ENCODE assay signal across 23 cellular contexts in genomic region chr14:99484106-99484505, GRCh38.
"Had no signal": no experiment of that assay in that cellular context is flagged by ENCODE, and none has a peak within 500 bp of the region (broad histone marks: within the 10 kb centered on the region; RNA-seq: fewer than 3 reads in every experiment).

No MANE protein-coding gene starts in this region.

- H3K9me3 Mint-ChIP-seq: activated CD4-positive, alpha-beta memory T cell treated with anti-CD3 and anti-CD28 coated beads for 36 hours; endodermal cell; memory B cell; nephron progenitor cell had no signal

- H3K27me3 ChIP-seq: ascending aorta, dorsolateral prefrontal cortex, gastroesophageal sphincter, heart right ventricle, suprapubic skin, upper lobe of right lung had no signal

- H3K4me3 Mint-ChIP-seq: activated CD4-positive, alpha-beta memory T cell treated with anti-CD3 and anti-CD28 coated beads for 36 hours; activated CD8-positive, alpha-beta memory T cell treated with anti-CD3 and anti-CD28 coated beads, Interleukin-2, amount 10 ng/mL, durations not matched to agents 7 days and 5 days; endodermal cell; memory B cell had no signal

- ATAC-seq: activated CD8-positive, alpha-beta memory T cell treated with anti-CD3 and anti-CD28 coated beads, Interleukin-2, amount 10 ng/mL, durations not matched to agents 7 days and 5 days; gastroesophageal sphincter; heart right ventricle; left lobe of liver; right cardiac atrium; stimulated activated naive CD8-positive, alpha-beta T cell treated with anti-CD3 and anti-CD28 coated beads, Interleukin-15, Interleukin-2, amounts not matched to agents 100 U/mL and 50 U/mL, for 24 hours; upper lobe of right lung had no signal

- DNase-seq: activated CD4-positive, alpha-beta memory T cell treated with anti-CD3 and anti-CD28 coated beads for 36 hours; activated CD8-positive, alpha-beta memory T cell treated with anti-CD3 and anti-CD28 coated beads, Interleukin-2, amount 10 ng/mL, durations not matched to agents 7 days and 5 days; activated T-cell treated with anti-CD3 and anti-CD28 coated beads, Interleukin-2, amount 50 U/mL, for 48 hours; dorsolateral prefrontal cortex; endodermal cell; heart right ventricle; islet precursor cell; nephron progenitor cell; right cardiac atrium; SK-N-SH; stimulated activated CD4-positive, alpha-beta T cell treated with anti-CD3 and anti-CD28 coated beads, Interleukin-4, amount 100 ng/mL, for 4 hours; stimulated activated CD8-positive, alpha-beta memory T cell treated with anti-CD3 and anti-CD28 coated beads, Interleukin-4, amount 100 ng/mL, for 48 hours; stimulated activated naive CD8-positive, alpha-beta T cell treated with anti-CD3 and anti-CD28 coated beads, Interleukin-15, Interleukin-2, amounts not matched to agents 100 U/mL and 50 U/mL, for 24 hours; T-helper 1 cell; upper lobe of right lung; WERI-Rb-1 had no signal

- H3K27me3 Mint-ChIP-seq: activated CD4-positive, alpha-beta memory T cell treated with anti-CD3 and anti-CD28 coated beads for 36 hours; activated CD8-positive, alpha-beta memory T cell treated with anti-CD3 and anti-CD28 coated beads, Interleukin-2, amount 10 ng/mL, durations not matched to agents 7 days and 5 days; memory B cell; progenitor cell of endocrine pancreas had no signal

- H3K27ac Mint-ChIP-seq: activated CD4-positive, alpha-beta memory T cell treated with anti-CD3 and anti-CD28 coated beads for 36 hours; activated CD8-positive, alpha-beta memory T cell treated with anti-CD3 and anti-CD28 coated beads, Interleukin-2, amount 10 ng/mL, durations not matched to agents 7 days and 5 days; endodermal cell; memory B cell; nephron progenitor cell; progenitor cell of endocrine pancreas had no signal

- H3K36me3 Mint-ChIP-seq: activated CD4-positive, alpha-beta memory T cell treated with anti-CD3 and anti-CD28 coated beads for 36 hours; activated CD8-positive, alpha-beta memory T cell treated with anti-CD3 and anti-CD28 coated beads, Interleukin-2, amount 10 ng/mL, durations not matched to agents 7 days and 5 days; memory B cell had no signal

- H3K9me3 ChIP-seq: ascending aorta, gastroesophageal sphincter, heart right ventricle, SK-N-SH, suprapubic skin, upper lobe of right lung had no signal

- H3K4me3 ChIP-seq: ascending aorta, dorsolateral prefrontal cortex, gastroesophageal sphincter, heart right ventricle, skin epidermis, suprapubic skin, upper lobe of right lung had no signal

- H3K36me3 ChIP-seq: ascending aorta, gastroesophageal sphincter, heart right ventricle, suprapubic skin, upper lobe of right lung, WERI-Rb-1 had no signal

- H3K27ac ChIP-seq: ascending aorta, dorsolateral prefrontal cortex, gastroesophageal sphincter, heart right ventricle, skin epidermis, suprapubic skin, upper lobe of right lung, WERI-Rb-1 had no signal
